Comparison of ENCODE assay signal across 22 cellular contexts in genomic region chr3:86708908-86709307, GRCh38.
DNase-seq lines count a peak whose midpoint lies in the region; FAIRE-seq and TF ChIP-seq lines count a peak whose summit lies in the region.
"Had no signal": no experiment of that assay in that cellular context is flagged by ENCODE, and none has a peak within 500 bp of the region (broad histone marks: within the 10 kb centered on the region; RNA-seq: fewer than 3 reads in every experiment).

No MANE protein-coding gene starts in this region.

- H3K9me3 ChIP-seq in endodermal cell (ENCODE audit: control insufficient read depth, low read length) (no peaks in the 10 kb centered on the region), small intestine (ENCODE audit: control insufficient read depth, low read depth) (no peaks in the 10 kb centered on the region)
- H3K9me3 ChIP-seq: Caco-2 had no signal

- POLR2A ChIA-PET in RWPE1 (lab: Yijun Ruan, JAX; ENCODE audit: low non-redundant PET): no interaction called here

- H3K4me1 Mint-ChIP-seq in endodermal cell: no peaks in the 10 kb centered on the region
- H3K4me1 Mint-ChIP-seq: CD4-positive, alpha-beta memory T cell had no signal

- H3K27ac ChIP-seq in endodermal cell (ENCODE audit: low read depth, low read length): no peak overlapping the region
- H3K27ac ChIP-seq in RWPE1: no peak overlapping the region
- no peak overlapping the region for H3K27ac ChIP-seq in small intestine (ENCODE audit: low read depth in 1 of 2, low read length in 1 of 2)
- H3K27ac ChIP-seq: SK-N-MC had no signal

- H3K4me3 Mint-ChIP-seq in endodermal cell: no peak overlapping the region
- H3K4me3 Mint-ChIP-seq: CD4-positive, alpha-beta memory T cell had no signal

- no peak overlapping the region for H3K9ac ChIP-seq in endodermal cell (ENCODE audit: extremely low read depth, low read length, poor library complexity, severe bottlenecking)

- peak overlapping the region; percentile 7 for H3K4me3 ChIP-seq in endodermal cell (ENCODE audit: low read length)
- H3K4me3 ChIP-seq in small intestine (ENCODE audit: low read depth in 1 of 2, low read length in 2 of 2): no peak overlapping the region
- H3K4me3 ChIP-seq: SK-N-MC had no signal

- H3K27me3 ChIP-seq in endodermal cell (ENCODE audit: control insufficient read depth, insufficient read depth, low read length, poor library complexity, severe bottlenecking) (no peaks in the 10 kb centered on the region), small intestine (ENCODE audit: control insufficient read depth in 2 of 2, insufficient read depth in 2 of 2, low read length in 2 of 2) (no peaks in the 10 kb centered on the region)

- no peaks in the 10 kb centered on the region for H3K36me3 ChIP-seq in endodermal cell (ENCODE audit: control insufficient read depth, insufficient read depth, low read length)
- H3K36me3 ChIP-seq in small intestine (ENCODE audit: control insufficient read depth in 2 of 2, insufficient read depth in 2 of 2, low read length in 2 of 2): no peaks in the 10 kb centered on the region

- peak; percentile 73 for DNase-seq in NCI-H748 (lab: John Stamatoyannopoulos, UW; ENCODE audit: unreplicated experiment)
- no peak for DNase-seq in NCI-H748 treated with DMSO at 0.1 percent for 48 hours (lab: John Stamatoyannopoulos, UW)
- peak; percentile 2 for DNase-seq in NCI-H2029 treated with DMSO at 0.1 percent for 48 hours (lab: John Stamatoyannopoulos, UW)
- peak; percentile 54 for DNase-seq in endodermal cell
- peak; percentile 57 for DNase-seq in posterior vena cava (ENCODE audit: low spot score)
- DNase-seq in amygdala (lab: John Stamatoyannopoulos, UW): no peak
- DNase-seq in RWPE1 (ENCODE audit: low spot score): no peak
- no peak for DNase-seq in small intestine
- DNase-seq: C1 segment of cervical spinal cord; Caco-2; CD4-positive, alpha-beta memory T cell; DMS79 treated with DMSO at 0.1 percent for 48 hours; KBM-7; MM.1S; NCI-H1048; NCI-H1436; NCI-H187 treated with DMSO at 0.1 percent for 48 hours; NCI-H524 treated with DMSO at 0.1 percent for 48 hours; SIG-M5 had no signal

- no peak for TF ChIP-seq CTCF in endodermal cell (conservative IDR thresholded peaks at IDR 0.05)
- no peak for TF ChIP-seq CTCF in RWPE1 (conservative IDR thresholded peaks at IDR 0.05; ENCODE audit: low read depth)

- no peak for FAIRE-seq in small intestine (lab: Jason Lieb, UNC)
- FAIRE-seq: A204.1, GM12892 had no signal

- H3K27me3 Mint-ChIP-seq in endodermal cell (ENCODE audit: insufficient read depth): no peaks in the 10 kb centered on the region
- H3K27me3 Mint-ChIP-seq: CD4-positive, alpha-beta memory T cell had no signal

- no peak overlapping the region for H3K27ac Mint-ChIP-seq in endodermal cell
- H3K27ac Mint-ChIP-seq: CD4-positive, alpha-beta memory T cell had no signal

- intact Hi-C loops in posterior vena cava (cut with DNase I): no loop called here

- H3K4me1 ChIP-seq in endodermal cell (ENCODE audit: control insufficient read depth, insufficient read depth, low read length) (no peaks in the 10 kb centered on the region), small intestine (ENCODE audit: control insufficient read depth in 2 of 2, insufficient read depth in 1 of 2, low read depth in 1 of 2, low read length in 1 of 2) (no peaks in the 10 kb centered on the region)

- CTCF ChIA-PET in RWPE1 (lab: Yijun Ruan, JAX): no interaction called here

- 91 to 96% methylated on average over 4 to 7 of the region's 7 CpGs for WGBS in endodermal cell (ENCODE audit: insufficient coverage in 1 of 2, insufficient read length in 1 of 2), 2 experiments
- 76 to 89% (median 79%) methylated on average over 7 of the region's 7 CpGs for WGBS in small intestine, 3 donors

- H3K36me3 Mint-ChIP-seq in endodermal cell (ENCODE audit: low read depth): peaks cover 3% of the 10 kb centered on the region
- H3K36me3 Mint-ChIP-seq: CD4-positive, alpha-beta memory T cell had no signal

- H3K9me3 Mint-ChIP-seq in endodermal cell: peaks cover 25% of the 10 kb centered on the region

Comparison
In these comparisons a context has a peak if more than half of its experiments do, and no peak if none do; other contexts are left out.
1. DNase-seq: peak in NCI-H748 (single experiment), NCI-H2029 treated with DMSO at 0.1 percent for 48 hours (single experiment), endodermal cell (single experiment) and posterior vena cava (single experiment); none in NCI-H748 treated with DMSO at 0.1 percent for 48 hours (single experiment), amygdala (0 of 56), RWPE1 (single experiment) and small intestine (single experiment).